Comparison of ENCODE assay signal across 26 cellular contexts in the genomic region with DNA sequence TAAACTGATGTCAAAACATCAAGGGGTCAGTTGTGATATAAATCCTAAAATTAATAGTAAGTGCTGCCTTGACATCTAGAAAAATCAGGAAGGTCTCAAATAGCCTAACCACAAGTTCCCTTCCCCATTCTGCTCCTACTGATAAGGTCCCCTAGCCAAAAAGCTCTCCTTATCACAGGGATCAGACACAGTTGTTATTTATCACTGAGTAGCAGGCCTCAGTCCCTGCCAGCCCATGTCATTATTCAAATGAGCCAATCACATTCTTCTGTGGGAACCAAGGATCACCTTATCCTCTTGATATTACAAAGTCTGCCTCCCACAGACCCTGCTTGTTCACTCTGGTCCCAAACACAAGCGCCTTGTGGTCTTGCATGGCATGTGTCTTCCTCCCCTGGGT. TPM values are rescaled to one million over a fixed set of nuclear protein-coding genes. Genes with fewer than 3 reads are reported as not detected.
"Had no signal": no experiment of that assay in that cellular context is flagged by ENCODE, and none has a peak within 500 bp of the region (broad histone marks: within the 10 kb centered on the region; RNA-seq: fewer than 3 reads in every experiment).

No MANE protein-coding gene starts in this region.

- H3K27ac ChIP-seq: coronary artery, esophagus squamous epithelium, right lobe of liver, skin epidermis, stomach, suprapubic skin, tibial nerve, VCaP had no signal

- H3K4me1 ChIP-seq: esophagus squamous epithelium, right lobe of liver, stomach, suprapubic skin, tibial nerve had no signal

- H3K27me3 Mint-ChIP-seq: activated CD4-positive, alpha-beta T cell treated with anti-CD3 and anti-CD28 coated beads, Interleukin-2, amount 10 ng/mL, durations not matched to agents 7 days and 5 days; activated CD8-positive, alpha-beta memory T cell treated with anti-CD3 and anti-CD28 coated beads, Interleukin-2, amount 10 ng/mL, durations not matched to agents 7 days and 5 days; activated CD8-positive, alpha-beta T cell treated with anti-CD3 and anti-CD28 coated beads for 36 hours; activated naive CD4-positive, alpha-beta T cell treated with anti-CD3 and anti-CD28 coated beads, Interleukin-2, amount 10 ng/mL, durations not matched to agents 7 days and 5 days had no signal

- H3K27ac Mint-ChIP-seq: activated CD4-positive, alpha-beta T cell treated with anti-CD3 and anti-CD28 coated beads, Interleukin-2, amount 10 ng/mL, durations not matched to agents 7 days and 5 days; activated CD8-positive, alpha-beta memory T cell treated with anti-CD3 and anti-CD28 coated beads, Interleukin-2, amount 10 ng/mL, durations not matched to agents 7 days and 5 days; activated CD8-positive, alpha-beta T cell treated with anti-CD3 and anti-CD28 coated beads for 36 hours; activated naive CD4-positive, alpha-beta T cell treated with anti-CD3 and anti-CD28 coated beads, Interleukin-2, amount 10 ng/mL, durations not matched to agents 7 days and 5 days; immature natural killer cell; naive thymus-derived CD4-positive, alpha-beta T cell; stimulated activated effector memory CD8-positive, alpha-beta T cell treated with anti-CD3 and anti-CD28 coated beads, Interleukin-12 subunit alpha, Interleukin-12 subunit beta, amount 100 ng/mL, for 72 hours had no signal

- H3K36me3 ChIP-seq: esophagus squamous epithelium, right lobe of liver, stomach, suprapubic skin, tibial nerve had no signal

- H3K36me3 Mint-ChIP-seq: activated CD8-positive, alpha-beta memory T cell treated with anti-CD3 and anti-CD28 coated beads, Interleukin-2, amount 10 ng/mL, durations not matched to agents 7 days and 5 days; activated naive CD4-positive, alpha-beta T cell treated with anti-CD3 and anti-CD28 coated beads, Interleukin-2, amount 10 ng/mL, durations not matched to agents 7 days and 5 days; stimulated activated effector memory CD8-positive, alpha-beta T cell treated with anti-CD3 and anti-CD28 coated beads, Interleukin-12 subunit alpha, Interleukin-12 subunit beta, amount 100 ng/mL, for 72 hours had no signal

- DNase-seq: activated CD4-positive, alpha-beta T cell treated with anti-CD3 and anti-CD28 coated beads, Interleukin-2, amount 10 ng/mL, durations not matched to agents 7 days and 5 days; activated CD8-positive, alpha-beta memory T cell treated with anti-CD3 and anti-CD28 coated beads, Interleukin-2, amount 10 ng/mL, durations not matched to agents 7 days and 5 days; activated effector memory CD4-positive, alpha-beta T cell treated with anti-CD3 and anti-CD28 coated beads, Interleukin-2, amount 50 U/mL, for 16 hours; activated T-cell treated with anti-CD3 and anti-CD28 coated beads for 4 hours; amygdala; cerebellar nuclear complex; esophagus squamous epithelium; immature natural killer cell; occipital lobe; right lobe of liver; stimulated activated CD4-positive, alpha-beta T cell treated with anti-CD3 and anti-CD28 coated beads, Interleukin-1b, Interleukin-23, amount 100 ng/mL, for 48 hours; stomach had no signal

- H3K27me3 ChIP-seq: esophagus squamous epithelium, right lobe of liver, stomach, suprapubic skin, tibial nerve had no signal

- H3K4me1 Mint-ChIP-seq: activated CD4-positive, alpha-beta T cell treated with anti-CD3 and anti-CD28 coated beads, Interleukin-2, amount 10 ng/mL, durations not matched to agents 7 days and 5 days; activated CD8-positive, alpha-beta memory T cell treated with anti-CD3 and anti-CD28 coated beads, Interleukin-2, amount 10 ng/mL, durations not matched to agents 7 days and 5 days; activated naive CD4-positive, alpha-beta T cell treated with anti-CD3 and anti-CD28 coated beads, Interleukin-2, amount 10 ng/mL, durations not matched to agents 7 days and 5 days; immature natural killer cell; neural crest cell; stimulated activated effector memory CD8-positive, alpha-beta T cell treated with anti-CD3 and anti-CD28 coated beads, Interleukin-12 subunit alpha, Interleukin-12 subunit beta, amount 100 ng/mL, for 72 hours had no signal

- H3K4me3 ChIP-seq: coronary artery, esophagus squamous epithelium, lung, right lobe of liver, skin epidermis, stomach, suprapubic skin, tibial nerve had no signal

- H3K4me3 Mint-ChIP-seq: activated CD4-positive, alpha-beta T cell treated with anti-CD3 and anti-CD28 coated beads, Interleukin-2, amount 10 ng/mL, durations not matched to agents 7 days and 5 days; activated CD8-positive, alpha-beta memory T cell treated with anti-CD3 and anti-CD28 coated beads, Interleukin-2, amount 10 ng/mL, durations not matched to agents 7 days and 5 days; activated CD8-positive, alpha-beta T cell treated with anti-CD3 and anti-CD28 coated beads for 36 hours; activated naive CD4-positive, alpha-beta T cell treated with anti-CD3 and anti-CD28 coated beads, Interleukin-2, amount 10 ng/mL, durations not matched to agents 7 days and 5 days; immature natural killer cell; naive thymus-derived CD4-positive, alpha-beta T cell; neural crest cell; stimulated activated effector memory CD8-positive, alpha-beta T cell treated with anti-CD3 and anti-CD28 coated beads, Interleukin-12 subunit alpha, Interleukin-12 subunit beta, amount 100 ng/mL, for 72 hours had no signal

- H3K9me3 ChIP-seq: suprapubic skin had no signal

RNA-seq across cellular contexts. Expression of gene TMEM255A, which starts 23.3 kb away (rescaled TPM):
- total RNA-seq: activated CD4-positive, alpha-beta T cell treated with anti-CD3 and anti-CD28 coated beads, Interleukin-2, amount 10 ng/mL, durations not matched to agents 7 days and 5 days; activated CD8-positive, alpha-beta T cell treated with anti-CD3 and anti-CD28 coated beads for 36 hours; kidney epithelial cell had no signal

RNA-seq across cellular contexts. Expression of gene ATP1B4, which starts 27.3 kb away (rescaled TPM):
- total RNA-seq: activated CD4-positive, alpha-beta T cell treated with anti-CD3 and anti-CD28 coated beads, Interleukin-2, amount 10 ng/mL, durations not matched to agents 7 days and 5 days; activated CD8-positive, alpha-beta memory T cell treated with anti-CD3 and anti-CD28 coated beads, Interleukin-2, amount 10 ng/mL, durations not matched to agents 7 days and 5 days; activated CD8-positive, alpha-beta T cell treated with anti-CD3 and anti-CD28 coated beads for 36 hours; esophagus squamous epithelium; kidney epithelial cell; left lobe of liver; lung; naive thymus-derived CD4-positive, alpha-beta T cell; neural crest cell; right lobe of liver; stomach; suprapubic skin; tibial nerve had no signal
- polyA plus RNA-seq: immature natural killer cell; lung; naive thymus-derived CD4-positive, alpha-beta T cell; stomach; urinary bladder had no signal
